Comparison of ENCODE assay signal across 8 cellular contexts in the genomic region with DNA sequence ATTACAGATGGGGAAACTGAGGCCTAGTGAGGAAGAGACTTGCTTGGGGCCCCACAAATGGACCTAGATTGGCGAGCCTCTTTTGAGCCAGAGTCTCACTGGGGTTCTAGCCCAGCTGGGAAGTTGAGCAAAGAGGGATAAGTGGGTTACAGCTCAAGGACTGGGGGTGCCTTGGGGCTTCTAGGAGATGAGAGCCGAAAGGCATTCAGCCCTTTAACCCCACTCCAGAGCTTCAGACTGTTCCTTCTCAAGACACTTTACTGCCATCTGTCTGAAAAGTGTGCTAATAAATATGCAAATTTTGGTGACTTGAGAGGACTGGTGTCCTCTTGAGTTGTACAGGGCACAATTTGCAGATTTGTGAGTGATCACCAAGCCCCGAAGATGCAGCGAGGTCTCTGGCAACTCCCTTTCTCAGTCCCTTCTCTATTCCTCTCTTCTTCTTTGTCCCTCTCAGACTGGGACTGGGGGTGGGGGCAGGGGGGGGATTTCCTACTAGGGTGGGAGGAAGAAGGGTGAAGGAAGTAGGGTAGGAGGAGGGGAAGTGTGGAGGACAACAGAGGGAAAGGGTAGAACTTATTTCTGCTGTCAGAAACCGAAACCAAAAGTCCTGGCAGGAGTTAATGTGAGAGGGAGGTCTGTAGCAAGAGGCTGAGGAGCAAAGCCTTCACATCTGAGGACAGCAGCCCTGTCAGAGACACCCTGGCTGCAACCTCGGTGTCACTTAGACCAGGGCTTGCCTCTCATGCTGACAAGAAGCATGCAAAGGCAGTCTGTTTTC. TPM values are rescaled to one million over a fixed set of nuclear protein-coding genes. Genes with fewer than 3 reads are reported as not detected.
DNase-seq lines count a peak whose midpoint lies in the region; ATAC-seq and TF ChIP-seq lines count a peak whose summit lies in the region.

No MANE protein-coding gene starts in this region.

- in situ Hi-C loops in mammary epithelial cell (cut with MboI; ENCODE audit: low sequenced_read_pairs in 2 of 2), result no loop called here

- H3K4me2 ChIP-seq in mammary epithelial cell (ENCODE audit: insufficient read depth, low read depth, low read length), result peak overlapping the region; percentile 67

- WGBS in mammary epithelial cell (ENCODE audit: low coverage, missing lambda C conversion rate), result 43% methylated on average over 5 of the region's 6 CpGs
- whole genome bisulfite sequencing in tibial nerve, 2 donors, result 21 to 28% methylated on average over 6 of the region's 6 CpGs

- H2AFZ ChIP-seq in mammary epithelial cell (ENCODE audit: low read depth, low read length), result peak overlapping the region; percentile 77

- BruUV-seq in mammary epithelial cell (replicated peaks; lab: Mats Ljungman, UMichigan), result no TSS peak

- H3K27ac ChIP-seq in mammary epithelial cell (ENCODE audit: insufficient read depth, low read depth, low read length), result no peak overlapping the region
- H3K27ac ChIP-seq in lower lobe of right lung, result peak overlapping the region; percentile 91
- peak overlapping the region; percentile 45 to 95 (median 87) for H3K27ac ChIP-seq in tibial nerve

- intact Hi-C loops in mammary epithelial cell (cut with micrococcal nuclease) (no loop called here), lower lobe of right lung (cut with DNase I) (no loop called here)

- H3K36me3 ChIP-seq in mammary epithelial cell (ENCODE audit: insufficient read depth, low read length) (no peaks in the 10 kb centered on the region), lower lobe of right lung (no peaks in the 10 kb centered on the region), tibial nerve (no peaks in the 10 kb centered on the region)

- H3K4me3 ChIP-seq in mammary epithelial cell (replicated peaks in 1 of 3; ENCODE audit: insufficient read depth in 1 of 3, low read depth in 2 of 3, low read length in 3 of 3), result no peak overlapping the region
- H3K4me3 ChIP-seq in lower lobe of right lung, result peak overlapping the region; percentile 46
- peak overlapping the region in 3 of 4 donors; percentile 20 to 42 (median 38) for H3K4me3 ChIP-seq in tibial nerve

- H4K20me1 ChIP-seq in mammary epithelial cell (ENCODE audit: insufficient read depth, low read length), result no peaks in the 10 kb centered on the region

- CTCF ChIA-PET in mammary epithelial cell (lab: Charles Lee; ENCODE audit: low non-redundant PET), result interaction anchor here (0.7 kb wide), 1 partner anchor 38 kb away, joined by 3 read pairs; no protein-coding TSS in a partner anchor

- H3K9me3 ChIP-seq in mammary epithelial cell (replicated peaks; ENCODE audit: insufficient read depth, low read length) (no peaks in the 10 kb centered on the region), lower lobe of right lung (no peaks in the 10 kb centered on the region), tibial nerve (peaks cover 0 to 3% (median 0%) of the 10 kb centered on the region in 4 donors)

- H3K79me2 ChIP-seq in mammary epithelial cell (ENCODE audit: insufficient read depth, low read length), result no peaks in the 10 kb centered on the region

- dilution Hi-C loops in mammary epithelial cell (cut with HindIII; ENCODE audit: low sequenced_read_pairs), result no loop called here

- peaks cover 31% of the 10 kb centered on the region for H3K4me1 ChIP-seq in mammary epithelial cell (ENCODE audit: insufficient read depth, low read length)
- peaks cover 73% of the 10 kb centered on the region for H3K4me1 ChIP-seq in lower lobe of right lung
- peaks cover 0 to 77% (median 63%) of the 10 kb centered on the region in 4 donors for H3K4me1 ChIP-seq in tibial nerve

- H3K9ac ChIP-seq in mammary epithelial cell (ENCODE audit: insufficient read depth, low read length), result no peak overlapping the region

- DNase-seq in DMS79 (lab: John Stamatoyannopoulos, UW) (peak; percentile 37), RPMI7951 (ENCODE audit: low read depth) (peak; percentile 79), mammary epithelial cell (no peak), lower lobe of right lung (peak; percentile 55), tibial nerve (ENCODE audit: low spot score in 2 of 2) (no peak), LoVo (ENCODE audit: low spot score) (no peak)

- ATAC-seq in GM21619 (IDR thresholded peaks at IDR 0.05; ENCODE audit: unreplicated experiment) (peak; percentile 16), lower lobe of right lung (peak; percentile 8 to 40), GM21367 (IDR thresholded peaks at IDR 0.05; ENCODE audit: unreplicated experiment) (no peak)

- TF ChIP-seq POLR2A in tibial nerve (IDR thresholded peaks at IDR 0.05), result no peak

- peak in 1 of 2 donors; percentile 14 for TF ChIP-seq EP300 in tibial nerve (IDR thresholded peaks at IDR 0.05)

- no peaks in the 10 kb centered on the region for H3K27me3 ChIP-seq in mammary epithelial cell (ENCODE audit: insufficient read depth, low read length)
- no peaks in the 10 kb centered on the region for H3K27me3 ChIP-seq in lower lobe of right lung (ENCODE audit: low read depth)
- no peaks in the 10 kb centered on the region for H3K27me3 ChIP-seq in tibial nerve

- TF ChIP-seq CTCF in mammary epithelial cell (conservative IDR thresholded peaks at IDR 0.05 in 1 of 2, IDR thresholded peaks at IDR 0.05 in 1 of 2; ENCODE audit: extremely low read depth in 1 of 2, insufficient read depth in 1 of 2, low read depth in 1 of 2, low read length in 2 of 2), result peak in 1 of 2 donors; percentile 23
- no peak for TF ChIP-seq CTCF in lower lobe of right lung (IDR thresholded peaks at IDR 0.05)
- peak in 1 of 5 experiments; percentile 11 for TF ChIP-seq CTCF in tibial nerve (IDR thresholded peaks at IDR 0.05)

RNA-seq across cellular contexts. Expression of a gene that starts 16.2 kb away (rescaled TPM):
- 8.1 and 8.5 TPM in 2 replicates for total RNA-seq in RPMI7951 (2014; rRNA removed; shearing (Covaris generic))
- 1 to 10 TPM in 1 of 2 donors, under 1 TPM in 1; 0.83 to 1.6 TPM for total RNA-seq in mammary epithelial cell
- 2.3 TPM for polyA plus RNA-seq in mammary epithelial cell
- polyA minus RNA-seq in mammary epithelial cell, result not detected
- total RNA-seq in lower lobe of right lung, result 5.0 TPM
- total RNA-seq in tibial nerve, result 10 to 100 TPM; 18.2 to 39.3 (median 26.3) TPM

RNA-seq across cellular contexts. Expression of a gene that starts 53.8 kb away (rescaled TPM):
- 18.5 and 22.3 TPM in 2 replicates for total RNA-seq in RPMI7951 (2014; rRNA removed; shearing (Covaris generic))
- 1 to 10 TPM; 6.0 to 7.5 TPM for total RNA-seq in mammary epithelial cell
- 11.3 TPM for polyA plus RNA-seq in mammary epithelial cell
- 8.8 TPM for polyA minus RNA-seq in mammary epithelial cell
- total RNA-seq in lower lobe of right lung, result 68.3 TPM
- total RNA-seq in tibial nerve, result 10 to 100 TPM; 40.8 to 69.9 (median 60.2) TPM

Comparison
In these comparisons a context has a peak if more than half of its experiments do, and no peak if none do; other contexts are left out.
1. DNase-seq: peak in DMS79 (single experiment), RPMI7951 (single experiment) and lower lobe of right lung (single experiment); none in mammary epithelial cell (single experiment), tibial nerve (0 of 2) and LoVo (single experiment).
2. H3K4me3 ChIP-seq: peak in lower lobe of right lung (single experiment) and tibial nerve (3 of 4); none in mammary epithelial cell (0 of 3).